ENCODE assay signal across 19 cellular contexts in the genomic region with DNA sequence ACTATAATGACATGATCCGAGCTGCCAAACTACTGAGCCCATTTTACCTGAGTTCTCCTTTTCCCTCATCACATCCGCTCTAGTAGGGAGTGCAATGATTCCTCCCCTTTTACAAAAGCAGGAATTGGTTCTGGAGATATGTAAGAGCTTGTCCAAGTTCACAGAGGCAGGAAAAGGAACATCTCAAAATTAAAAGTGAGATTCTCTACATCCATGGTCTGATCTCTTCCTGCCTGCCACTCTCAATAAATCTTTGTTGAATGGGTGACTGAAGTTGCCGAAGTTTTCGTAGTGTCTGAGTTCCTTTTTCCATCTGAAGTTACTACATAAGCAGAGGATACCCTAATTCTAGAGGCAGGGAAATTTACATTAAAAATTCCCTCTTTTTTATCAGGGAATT. TPM values are rescaled to one million over a fixed set of nuclear protein-coding genes. Genes with fewer than 3 reads are reported as not detected.
"Had no signal": no experiment of that assay in that cellular context is flagged by ENCODE, and none has a peak within 500 bp of the region (broad histone marks: within the 10 kb centered on the region; RNA-seq: fewer than 3 reads in every experiment).

FGFBP1 (minus strand) TSS at position 101 of the 400 bp plus-strand sequence. CDS start 2,108 bp downstream, outside the sequence.

- H3K4me3 ChIP-seq: ovary, right lobe of liver, testis had no signal

- H3K36me3 ChIP-seq: brain microvascular endothelial cell, ovary, right lobe of liver had no signal

- DNase-seq: activated CD4-positive, alpha-beta T cell treated with anti-CD3 and anti-CD28 coated beads, Interleukin-2, amount 10 ng/mL, durations not matched to agents 7 days and 5 days; activated CD8-positive, alpha-beta memory T cell treated with anti-CD3 and anti-CD28 coated beads, Interleukin-2, amount 50 U/mL, for 48 hours; activated gamma-delta T cell; activated naive CD8-positive, alpha-beta T cell treated with anti-CD3 and anti-CD28 coated beads for 36 hours; activated T-cell treated with anti-CD3 and anti-CD28 coated beads, Interleukin-2, amount 50 U/mL, for 72 hours; brain microvascular endothelial cell; cerebellar nuclear complex; effector memory CD4-positive, alpha-beta T cell; hypothalamus; ovary; right lobe of liver; stimulated activated naive CD8-positive, alpha-beta T cell treated with anti-CD3 and anti-CD28 coated beads, Interleukin-15, amount 100 ng/mL, for 72 hours; testis had no signal

- H3K27ac ChIP-seq: brain microvascular endothelial cell, ovary, right lobe of liver, testis had no signal

- H3K27me3 Mint-ChIP-seq: activated naive CD8-positive, alpha-beta T cell treated with anti-CD3 and anti-CD28 coated beads for 36 hours; dendritic cell treated with granulocyte-macrophage colony-stimulating factor and Interleukin-4, amounts not matched to agents 40 ng/mL and 50 ng/mL, for 4 days had no signal

- H3K9me3 Mint-ChIP-seq: activated CD4-positive, alpha-beta T cell treated with anti-CD3 and anti-CD28 coated beads, Interleukin-2, amount 10 ng/mL, durations not matched to agents 7 days and 5 days; activated naive CD8-positive, alpha-beta T cell treated with anti-CD3 and anti-CD28 coated beads for 36 hours; activated T-cell treated with anti-CD3 and anti-CD28 coated beads, Interleukin-2, amount 50 U/mL, for 72 hours; dendritic cell treated with granulocyte-macrophage colony-stimulating factor and Interleukin-4, amounts not matched to agents 40 ng/mL and 50 ng/mL, for 4 days; stimulated activated naive CD8-positive, alpha-beta T cell treated with anti-CD3 and anti-CD28 coated beads, Interleukin-15, amount 100 ng/mL, for 72 hours; T-helper 2 cell treated with Interferon-gamma antibody and Interleukin-4, amounts not matched to agents 5 μg/mL and 100 μg/mL, for 36 hours had no signal

- H3K27ac Mint-ChIP-seq: activated CD4-positive, alpha-beta T cell treated with anti-CD3 and anti-CD28 coated beads, Interleukin-2, amount 10 ng/mL, durations not matched to agents 7 days and 5 days; activated naive CD8-positive, alpha-beta T cell treated with anti-CD3 and anti-CD28 coated beads for 36 hours; activated T-cell treated with anti-CD3 and anti-CD28 coated beads, Interleukin-2, amount 50 U/mL, for 72 hours; dendritic cell treated with granulocyte-macrophage colony-stimulating factor and Interleukin-4, amounts not matched to agents 40 ng/mL and 50 ng/mL, for 4 days; stimulated activated naive CD8-positive, alpha-beta T cell treated with anti-CD3 and anti-CD28 coated beads, Interleukin-15, amount 100 ng/mL, for 72 hours; T-helper 2 cell treated with Interferon-gamma antibody and Interleukin-4, amounts not matched to agents 5 μg/mL and 100 μg/mL, for 36 hours had no signal

- H3K36me3 Mint-ChIP-seq: activated naive CD8-positive, alpha-beta T cell treated with anti-CD3 and anti-CD28 coated beads for 36 hours had no signal

- H3K4me3 Mint-ChIP-seq: activated CD4-positive, alpha-beta T cell treated with anti-CD3 and anti-CD28 coated beads, Interleukin-2, amount 10 ng/mL, durations not matched to agents 7 days and 5 days; activated naive CD8-positive, alpha-beta T cell treated with anti-CD3 and anti-CD28 coated beads for 36 hours; activated T-cell treated with anti-CD3 and anti-CD28 coated beads, Interleukin-2, amount 50 U/mL, for 72 hours; dendritic cell treated with granulocyte-macrophage colony-stimulating factor and Interleukin-4, amounts not matched to agents 40 ng/mL and 50 ng/mL, for 4 days; stimulated activated naive CD8-positive, alpha-beta T cell treated with anti-CD3 and anti-CD28 coated beads, Interleukin-15, amount 100 ng/mL, for 72 hours; T-helper 2 cell treated with Interferon-gamma antibody and Interleukin-4, amounts not matched to agents 5 μg/mL and 100 μg/mL, for 36 hours had no signal

- H3K9me3 ChIP-seq: ovary, right lobe of liver, testis had no signal

- ATAC-seq: activated T-cell treated with anti-CD3 and anti-CD28 coated beads, Interleukin-2, amount 50 U/mL, for 72 hours; right lobe of liver; stimulated activated naive CD8-positive, alpha-beta T cell treated with anti-CD3 and anti-CD28 coated beads, Interleukin-15, amount 100 ng/mL, for 72 hours had no signal

- H3K27me3 ChIP-seq: brain microvascular endothelial cell, ovary, right lobe of liver, testis had no signal

- H3K4me1 Mint-ChIP-seq: activated naive CD8-positive, alpha-beta T cell treated with anti-CD3 and anti-CD28 coated beads for 36 hours had no signal

- H3K4me1 ChIP-seq: right lobe of liver, testis had no signal

RNA-seq across cellular contexts. Expression of gene FGFBP1, which starts in this region (rescaled TPM):
- total RNA-seq: activated CD4-positive, alpha-beta T cell treated with anti-CD3 and anti-CD28 coated beads, Interleukin-2, amount 10 ng/mL, durations not matched to agents 7 days and 5 days; activated naive CD8-positive, alpha-beta T cell treated with anti-CD3 and anti-CD28 coated beads for 36 hours; activated T-cell treated with anti-CD3 and anti-CD28 coated beads, Interleukin-2, amount 50 U/mL, for 72 hours; glomerular endothelial cell; liver; pulmonary artery endothelial cell; right lobe of liver; testis; urinary bladder had no signal
- polyA plus RNA-seq: liver, ovary had no signal
